17 cellular contexts compared by ENCODE assay signal in the genomic region with DNA sequence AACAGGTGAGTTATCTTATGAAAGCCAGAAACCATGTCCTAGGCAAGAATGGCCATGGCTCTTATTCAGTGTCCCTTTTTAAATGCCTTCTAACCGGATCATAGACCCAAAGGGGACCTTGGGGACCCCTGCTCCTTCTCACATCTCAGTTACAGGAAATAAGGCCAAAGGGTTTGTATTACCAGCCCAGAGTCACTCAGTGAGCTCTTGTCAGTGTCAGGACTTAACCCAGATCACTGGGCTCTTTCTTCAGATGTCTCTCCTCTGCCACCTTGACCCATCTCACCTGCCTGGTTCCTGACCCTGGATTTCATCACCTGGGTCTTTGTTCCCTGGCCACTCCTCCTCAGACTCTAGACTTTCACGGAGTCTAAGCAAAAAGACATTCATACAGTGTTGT.
"Had no signal": no experiment of that assay in that cellular context is flagged by ENCODE, and none has a peak within 500 bp of the region (broad histone marks: within the 10 kb centered on the region; RNA-seq: fewer than 3 reads in every experiment).

No MANE protein-coding gene starts in this region.

- H3K27ac Mint-ChIP-seq: effector memory CD8-positive, alpha-beta T cell had no signal

- H3K36me3 ChIP-seq: breast epithelium, stomach, upper lobe of right lung had no signal

- ATAC-seq: effector memory CD8-positive, alpha-beta T cell; left ventricle myocardium superior; upper lobe of right lung had no signal

- H3K27me3 Mint-ChIP-seq: effector memory CD8-positive, alpha-beta T cell had no signal

- H3K27me3 ChIP-seq: stomach, testis, upper lobe of right lung had no signal

- H3K4me3 Mint-ChIP-seq: effector memory CD8-positive, alpha-beta T cell had no signal

- H3K4me1 ChIP-seq: breast epithelium, stomach, testis, upper lobe of right lung had no signal

- H3K9me3 ChIP-seq: breast epithelium, stomach, testis, upper lobe of right lung had no signal

- H3K27ac ChIP-seq: breast epithelium, epithelial cell of prostate, stomach, testis, upper lobe of right lung had no signal

- DNase-seq: activated CD4-positive, alpha-beta T cell treated with anti-CD3 and anti-CD28 coated beads, Interleukin-2, amount 50 U/mL, for 4 hours; activated CD4-positive, CD25-positive, alpha-beta regulatory T cell treated with anti-CD3 and anti-CD28 coated beads, Interleukin-2, amount 50 U/mL, for 72 hours; activated naive CD4-positive, alpha-beta T cell treated with Interleukin-2 at 50 U/mL for 16 hours; activated T-cell treated with anti-CD3 and anti-CD28 coated beads for 4 hours; aorta; cerebellar nuclear complex; effector memory CD8-positive, alpha-beta T cell; foreskin melanocyte; kidney glomerular epithelial cell; left ventricle myocardium superior; stimulated activated CD4-positive, alpha-beta T cell treated with anti-CD3 and anti-CD28 coated beads, Interleukin-2, amount 100 ng/mL, for 24 hours; stomach; T1000; testis; upper lobe of right lung had no signal

- H3K4me3 ChIP-seq: breast epithelium, stomach, testis, upper lobe of right lung had no signal
